22 cellular contexts compared by ENCODE assay signal in the genomic region with DNA sequence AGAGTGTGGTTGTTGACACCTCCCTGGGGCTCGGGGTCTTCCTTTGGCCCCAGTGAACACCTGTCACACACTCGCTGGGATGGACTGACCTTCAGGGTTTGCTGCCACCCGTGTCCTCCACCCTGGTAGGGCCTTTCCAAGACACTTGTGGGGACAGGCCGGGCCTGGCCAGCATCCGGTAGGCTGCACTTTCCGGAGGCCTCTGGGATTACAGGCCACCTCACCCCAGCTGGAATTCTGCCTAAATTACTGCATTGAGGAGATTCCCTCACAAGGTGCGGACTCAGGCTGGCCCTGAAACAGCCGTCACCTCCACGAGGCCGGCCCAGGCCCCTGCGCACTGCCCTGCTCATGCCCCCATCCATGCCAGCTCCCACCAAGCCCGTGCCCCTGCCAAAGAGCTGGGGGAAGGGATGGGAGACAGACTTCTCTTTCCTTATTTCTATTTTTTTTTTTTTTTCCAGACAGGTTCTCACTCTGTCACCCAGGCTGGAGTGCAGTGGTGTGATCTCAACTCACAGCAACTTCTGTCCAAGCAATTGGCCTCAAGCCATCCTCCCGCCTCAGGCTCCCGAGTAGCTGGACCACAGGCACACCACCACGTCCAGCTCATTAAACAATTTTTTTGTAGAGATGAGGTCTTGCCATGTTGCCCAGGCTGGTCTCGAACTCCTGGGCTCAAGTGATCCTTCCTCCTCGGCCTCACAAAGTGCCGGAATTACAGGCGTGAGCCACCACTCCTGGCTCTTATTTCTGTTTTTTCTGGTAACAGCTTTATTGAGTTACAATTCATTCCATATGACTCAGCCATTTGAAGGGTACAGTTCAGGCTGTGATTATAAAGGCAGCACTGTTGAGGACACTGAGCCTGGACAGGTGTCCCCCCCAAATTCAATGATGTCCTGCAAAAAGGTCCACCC. TPM values are rescaled to one million over a fixed set of nuclear protein-coding genes. Genes with fewer than 3 reads are reported as not detected.
DNase-seq lines count a peak whose midpoint lies in the region; ATAC-seq and TF ChIP-seq lines count a peak whose summit lies in the region.
"Had no signal": no experiment of that assay in that cellular context is flagged by ENCODE, and none has a peak within 500 bp of the region (broad histone marks: within the 10 kb centered on the region; RNA-seq: fewer than 3 reads in every experiment).

No MANE protein-coding gene starts in this region.

- no peak for TF ChIP-seq POLR2A in vagina (IDR thresholded peaks at IDR 0.05)

- POLR2A ChIA-PET in activated CD4-positive, alpha-beta T cell treated with anti-CD3 and anti-CD28 coated beads for 36 hours (lab: Charles Lee) = no interaction called here

- CTCF ChIA-PET in activated CD4-positive, alpha-beta T cell treated with anti-CD3 and anti-CD28 coated beads for 36 hours (lab: Charles Lee) = interaction anchor here (0.8 kb wide), 1 partner anchor 37 kb away, joined by 3 read pairs; no protein-coding TSS in a partner anchor

- H3K9me3 ChIP-seq in left ventricle myocardium inferior (replicated peaks) = peaks cover 6% of the 10 kb centered on the region
- H3K9me3 ChIP-seq in adipocyte (ENCODE audit: control insufficient read depth, low read length) = no peaks in the 10 kb centered on the region
- H3K9me3 ChIP-seq in vagina = no peaks in the 10 kb centered on the region

- DNase-seq in Right ventricle myocardium inferior (ENCODE audit: missing footprints) (peak; percentile 61), left ventricle myocardium inferior (no peak), adipocyte (ENCODE audit: low read depth) (peak; percentile 7), glomerular visceral epithelial cell (ENCODE audit: extremely low spot score) (peak; percentile 77), vagina (ENCODE audit: extremely low spot score in 2 of 2) (no peak), G401 (ENCODE audit: low spot score) (no peak)
- DNase-seq in activated CD4-positive, alpha-beta T cell treated with anti-CD3 and anti-CD28 coated beads for 36 hours = no peak
- DNase-seq: activated T-cell treated with anti-CD3 and anti-CD28 coated beads, Interleukin-2, amount 50 U/mL, for 24 hours; CD4-positive, alpha-beta T cell; HCEC 1CT; islet precursor cell; KG1; midbrain; NCI-H1417; occipital lobe; SIG-M5; T-helper 9 cell had no signal

- H3K4me1 Mint-ChIP-seq in activated CD4-positive, alpha-beta T cell treated with anti-CD3 and anti-CD28 coated beads for 36 hours = no peaks in the 10 kb centered on the region
- H3K4me1 Mint-ChIP-seq: stimulated activated effector memory CD8-positive, alpha-beta T cell treated with anti-CD3 and anti-CD28 coated beads, Interleukin-12 subunit alpha, Interleukin-12 subunit beta, amount 100 ng/mL, for 72 hours had no signal

- no peak overlapping the region for H3K27ac Mint-ChIP-seq in activated CD4-positive, alpha-beta T cell treated with anti-CD3 and anti-CD28 coated beads for 36 hours
- H3K27ac Mint-ChIP-seq: activated naive CD8-positive, alpha-beta T cell; activated T-cell treated with anti-CD3 and anti-CD28 coated beads, Interleukin-2, amount 50 U/mL, for 24 hours; CD4-positive, alpha-beta T cell; type B pancreatic cell had no signal

- no peaks in the 10 kb centered on the region for H3K27me3 Mint-ChIP-seq in activated CD4-positive, alpha-beta T cell treated with anti-CD3 and anti-CD28 coated beads for 36 hours
- H3K27me3 Mint-ChIP-seq: activated naive CD8-positive, alpha-beta T cell; activated T-cell treated with anti-CD3 and anti-CD28 coated beads, Interleukin-2, amount 50 U/mL, for 24 hours; CD4-positive, alpha-beta T cell; type B pancreatic cell had no signal

- intact Hi-C loops in Right ventricle myocardium inferior (cut with DNase I) (no loop called here), left ventricle myocardium inferior (cut with micrococcal nuclease) (loop anchor here (10.0 kb wide), 1 partner anchor 90 kb away; no protein-coding TSS in a partner anchor), vagina (cut with DNase I) (no loop called here)
- intact Hi-C loops in activated CD4-positive, alpha-beta T cell treated with anti-CD3 and anti-CD28 coated beads for 36 hours (cut with DNase I, micrococcal nuclease) = no loop called here

- H3K27me3 ChIP-seq in left ventricle myocardium inferior (ENCODE audit: low read depth) (no peaks in the 10 kb centered on the region), adipocyte (replicated peaks; ENCODE audit: control insufficient read depth, insufficient read depth, low read length) (no peaks in the 10 kb centered on the region), vagina (no peaks in the 10 kb centered on the region)
- H3K27me3 ChIP-seq: cardiac muscle cell had no signal

- no peak overlapping the region for H3K4me3 ChIP-seq in left ventricle myocardium inferior
- H3K4me3 ChIP-seq in adipocyte (ENCODE audit: low read length) = no peak overlapping the region
- H3K4me3 ChIP-seq in vagina = no peak overlapping the region
- H3K4me3 ChIP-seq: cardiac muscle cell had no signal

- no peak overlapping the region for H3K4me3 Mint-ChIP-seq in activated CD4-positive, alpha-beta T cell treated with anti-CD3 and anti-CD28 coated beads for 36 hours
- H3K4me3 Mint-ChIP-seq: activated naive CD8-positive, alpha-beta T cell; activated T-cell treated with anti-CD3 and anti-CD28 coated beads, Interleukin-2, amount 50 U/mL, for 24 hours; CD4-positive, alpha-beta T cell; stimulated activated effector memory CD8-positive, alpha-beta T cell treated with anti-CD3 and anti-CD28 coated beads, Interleukin-12 subunit alpha, Interleukin-12 subunit beta, amount 100 ng/mL, for 72 hours; type B pancreatic cell had no signal

- no peak for ATAC-seq in Right ventricle myocardium inferior
- no peak for ATAC-seq in activated CD4-positive, alpha-beta T cell treated with anti-CD3 and anti-CD28 coated beads for 36 hours
- no peak for ATAC-seq in HG03025 (IDR thresholded peaks at IDR 0.05; ENCODE audit: low FRiP score, unreplicated experiment)
- ATAC-seq: stimulated activated effector memory CD8-positive, alpha-beta T cell treated with anti-CD3 and anti-CD28 coated beads, Interleukin-12 subunit alpha, Interleukin-12 subunit beta, amount 100 ng/mL, for 72 hours had no signal

- H3K36me3 ChIP-seq in left ventricle myocardium inferior (peaks cover 20% of the 10 kb centered on the region), adipocyte (ENCODE audit: control insufficient read depth, insufficient read depth, low read length, severe bottlenecking) (peaks cover 35% of the 10 kb centered on the region), vagina (no peaks in the 10 kb centered on the region)
- H3K36me3 ChIP-seq: cardiac muscle cell had no signal

- in situ Hi-C loops in G401 (cut with HindIII; ENCODE audit: low sequenced_read_pairs) = no loop called here

- H3K36me3 Mint-ChIP-seq in activated CD4-positive, alpha-beta T cell treated with anti-CD3 and anti-CD28 coated beads for 36 hours (ENCODE audit: low read depth) = peaks cover 14% of the 10 kb centered on the region
- H3K36me3 Mint-ChIP-seq: type B pancreatic cell had no signal

- no peak overlapping the region for H3K27ac ChIP-seq in left ventricle myocardium inferior (replicated peaks)
- H3K27ac ChIP-seq in vagina = peak overlapping the region; percentile 53
- H3K27ac ChIP-seq: cardiac muscle cell had no signal

- TF ChIP-seq CTCF in left ventricle myocardium inferior (IDR thresholded peaks at IDR 0.05; ENCODE audit: borderline replicate concordance) = no peak
- no peak for TF ChIP-seq CTCF in vagina (IDR thresholded peaks at IDR 0.05)

- no peaks in the 10 kb centered on the region for H3K9me3 Mint-ChIP-seq in activated CD4-positive, alpha-beta T cell treated with anti-CD3 and anti-CD28 coated beads for 36 hours (ENCODE audit: low read depth)
- H3K9me3 Mint-ChIP-seq: activated T-cell treated with anti-CD3 and anti-CD28 coated beads, Interleukin-2, amount 50 U/mL, for 24 hours; CD4-positive, alpha-beta T cell; stimulated activated effector memory CD8-positive, alpha-beta T cell treated with anti-CD3 and anti-CD28 coated beads, Interleukin-12 subunit alpha, Interleukin-12 subunit beta, amount 100 ng/mL, for 72 hours; type B pancreatic cell had no signal

- H3K9ac ChIP-seq in adipocyte (ENCODE audit: low read length) = no peak overlapping the region

- H3K4me1 ChIP-seq in left ventricle myocardium inferior (peaks cover 8% of the 10 kb centered on the region), adipocyte (ENCODE audit: control insufficient read depth, insufficient read depth, low read length) (peaks cover 25% of the 10 kb centered on the region), vagina (peaks cover 48% of the 10 kb centered on the region)

RNA-seq across cellular contexts. Expression of a gene that starts 11.3 kb away (rescaled TPM):
- total RNA-seq in Right ventricle myocardium inferior (44.1 TPM), left ventricle myocardium inferior (40.6 TPM), vagina (173 TPM)
- total RNA-seq in G401 (2014; rRNA removed; shearing (Covaris generic)) = 8.9 and 10.0 TPM in 2 replicates
- 10 to 100 TPM; 29.9 to 30.9 TPM for total RNA-seq in activated CD4-positive, alpha-beta T cell treated with anti-CD3 and anti-CD28 coated beads for 36 hours

RNA-seq across cellular contexts. Expression of a gene that starts 24.5 kb away (rescaled TPM):
- total RNA-seq in Right ventricle myocardium inferior (10.1 TPM), left ventricle myocardium inferior (8.5 TPM), vagina (18.2 TPM)
- 38.6 and 51.2 TPM in 2 replicates for total RNA-seq in G401 (2014; rRNA removed; shearing (Covaris generic))
- total RNA-seq in activated CD4-positive, alpha-beta T cell treated with anti-CD3 and anti-CD28 coated beads for 36 hours = 10 to 100 TPM; 51.7 to 53.4 TPM

RNA-seq across cellular contexts. Expression of a gene that starts 45.9 kb away (rescaled TPM):
- total RNA-seq in Right ventricle myocardium inferior (105 TPM), left ventricle myocardium inferior (88.4 TPM), vagina (58.7 TPM)
- 58.6 and 88.2 TPM in 2 replicates for total RNA-seq in G401 (2014; rRNA removed; shearing (Covaris generic))
- 100 to 1,000 TPM in 1 of 2 experiments, 10 to 100 TPM in 1; 96.9 to 117 TPM for total RNA-seq in activated CD4-positive, alpha-beta T cell treated with anti-CD3 and anti-CD28 coated beads for 36 hours

Comparison
In these comparisons a context has a peak if more than half of its experiments do, and no peak if none do; other contexts are left out.
1. DNase-seq: peak in Right ventricle myocardium inferior (single experiment), adipocyte (single experiment) and glomerular visceral epithelial cell (single experiment); none in left ventricle myocardium inferior (single experiment), vagina (0 of 2), G401 (single experiment) and activated CD4-positive, alpha-beta T cell treated with anti-CD3 and anti-CD28 coated beads for 36 hours (single experiment).